18 cellular contexts compared by ENCODE assay signal in genomic region chr16:14680396-14680795, GRCh38. TPM values are rescaled to one million over a fixed set of nuclear protein-coding genes. Genes with fewer than 3 reads are reported as not detected.
"Had no signal": no experiment of that assay in that cellular context is flagged by ENCODE, and none has a peak within 500 bp of the region (broad histone marks: within the 10 kb centered on the region; RNA-seq: fewer than 3 reads in every experiment).

No MANE protein-coding gene starts in this region.

RNA-seq across cellular contexts. Expression of gene PLA2G10, which starts 13.7 kb away (rescaled TPM):
- total RNA-seq: activated naive CD4-positive, alpha-beta T cell treated with anti-CD3 and anti-CD28 coated beads for 36 hours; activated naive CD4-positive, alpha-beta T cell treated with anti-CD3 and anti-CD28 coated beads, Interleukin-2, amount 50 U/mL, for 72 hours; activated naive CD8-positive, alpha-beta T cell treated with anti-CD3 and anti-CD28 coated beads for 36 hours; activated naive CD8-positive, alpha-beta T cell treated with anti-CD3 and anti-CD28 coated beads, Interleukin-2, amount 10 ng/mL, durations not matched to agents 7 days and 5 days; activated T-cell treated with anti-CD3 and anti-CD28 coated beads, Interleukin-2, amount 50 U/mL, for 4 hours; activated T-cell treated with anti-CD3 and anti-CD28 coated beads, Interleukin-2, amount 50 U/mL, for 72 hours; activated T-helper 1 cell treated with anti-CD3 and anti-CD28 coated beads, Interleukin-12 subunit alpha, Interleukin-12 subunit beta, Interleukin-2, Interleukin-4 antibody, amounts not matched to agents 30 ng/mL and 10 ng/mL and 1 ng/mL, durations not matched to agents 14 hours and 24 hours and 36 hours; activated T-helper 17 cell treated with anti-CD3 and anti-CD28 coated beads, Interleukin-2, amount 50 U/mL, for 72 hours; activated T-helper 2 cell treated with anti-CD3 and anti-CD28 coated beads, Interferon-gamma antibody, Interleukin-2, Interleukin-4, amounts not matched to agents 10 μg/mL and 5 μg/mL and 100 μg/mL, durations not matched to agents 14 hours and 24 hours and 36 hours; adrenal gland; aorta; ascending aorta; astrocyte; breast epithelium; bronchial epithelial cell; cardiac muscle cell; cardiac septum had no signal
- polyA plus RNA-seq: adrenal gland, aorta had no signal

RNA-seq across cellular contexts. Expression of gene NPIPA3, which starts 22.8 kb away (rescaled TPM):
- total RNA-seq: ascending aorta, body of pancreas had no signal
- polyA plus RNA-seq: cardiac muscle cell had no signal
